In the genomic region with DNA sequence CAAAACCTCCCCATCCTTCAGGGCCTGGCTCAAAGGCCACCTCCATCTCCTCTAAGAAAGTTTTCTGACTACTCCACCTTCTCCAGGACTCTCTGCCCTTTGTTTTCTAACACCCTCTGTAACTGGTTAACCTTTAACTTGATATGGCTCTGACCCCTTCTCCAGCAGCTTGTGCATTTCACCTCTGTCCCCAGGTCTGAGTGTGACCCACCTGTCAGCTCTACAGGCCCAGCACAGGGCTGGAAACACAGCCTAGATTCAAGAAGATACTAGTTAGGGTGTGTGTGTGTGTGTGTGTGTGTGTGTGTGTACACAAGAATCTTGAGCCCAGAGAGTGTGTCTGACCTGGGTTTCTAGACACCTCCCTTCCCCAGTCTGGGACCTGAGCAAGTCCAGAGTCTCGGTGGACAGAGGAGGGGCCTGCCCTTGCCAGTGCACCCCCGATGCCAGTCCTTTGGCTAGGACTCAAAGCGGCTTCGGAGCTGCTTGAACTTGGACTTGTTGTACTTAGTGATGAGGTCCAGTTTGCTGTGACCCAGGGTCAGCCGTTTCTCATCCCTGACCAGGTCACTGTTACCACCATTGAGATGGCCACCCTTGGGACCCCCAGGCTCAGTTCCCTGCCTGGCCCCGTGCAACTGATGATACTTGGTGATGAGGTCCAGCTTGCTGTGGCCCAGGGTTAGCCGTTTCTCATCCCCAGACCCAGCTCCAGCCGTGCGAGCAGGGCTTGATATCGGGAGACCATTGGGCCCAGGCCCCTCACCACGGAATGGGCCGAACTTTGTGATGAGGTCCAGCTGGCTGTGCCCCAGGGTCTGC, we compare ENCODE assay signal across 14 cellular contexts. TPM values are rescaled to one million over a fixed set of nuclear protein-coding genes. Genes with fewer than 3 reads are reported as not detected.
A peak's percentile ranks its signal among the peaks of the same experiment; 100 is the strongest.
DNase-seq lines count a peak whose midpoint lies in the region; ATAC-seq lines count a peak whose summit lies in the region.
"Had no signal": no experiment of that assay in that cellular context is flagged by ENCODE, and none has a peak within 500 bp of the region (broad histone marks: within the 10 kb centered on the region; RNA-seq: fewer than 3 reads in every experiment).

No MANE protein-coding gene starts in this region.

- peak overlapping the region; percentile 89 to 99 for H3K4me3 Mint-ChIP-seq in activated T-cell treated with anti-CD3 and anti-CD28 coated beads, Interleukin-2, amount 50 U/mL, for 72 hours
- H3K4me3 Mint-ChIP-seq in activated CD8-positive, alpha-beta T cell treated with anti-CD3 and anti-CD28 coated beads, Interleukin-2, amount 10 ng/mL, durations not matched to agents 7 days and 5 days, result peak overlapping the region; percentile 85
- peak overlapping the region; percentile 43 to 87 for H3K4me3 Mint-ChIP-seq in stimulated activated naive B cell treated with anti-CD40 and anti-IgM and Interleukin-4, amounts not matched to agents 10 μg/mL and 1 μg/mL and 100 μg/mL, for 72 hours

- CTCF ChIA-PET in activated CD8-positive, alpha-beta T cell treated with anti-CD3 and anti-CD28 coated beads, Interleukin-2, amount 10 ng/mL, durations not matched to agents 7 days and 5 days (lab: Charles Lee), result interaction anchor here (2.1 kb wide), 1 partner anchor 18 kb away, joined by 6 read pairs; no protein-coding TSS in a partner anchor

- H3K27ac Mint-ChIP-seq in activated T-cell treated with anti-CD3 and anti-CD28 coated beads, Interleukin-2, amount 50 U/mL, for 72 hours, result peak overlapping the region; percentile 30
- H3K27ac Mint-ChIP-seq in activated CD8-positive, alpha-beta T cell treated with anti-CD3 and anti-CD28 coated beads, Interleukin-2, amount 10 ng/mL, durations not matched to agents 7 days and 5 days, result peak overlapping the region; percentile 89
- peak overlapping the region; percentile 11 for H3K27ac Mint-ChIP-seq in stimulated activated naive B cell treated with anti-CD40 and anti-IgM and Interleukin-4, amounts not matched to agents 10 μg/mL and 1 μg/mL and 100 μg/mL, for 72 hours

- POLR2A ChIA-PET in activated CD8-positive, alpha-beta T cell treated with anti-CD3 and anti-CD28 coated beads, Interleukin-2, amount 10 ng/mL, durations not matched to agents 7 days and 5 days (lab: Charles Lee), result interaction anchor here (2.5 kb wide), 1 partner anchor 8 kb away, joined by 7 read pairs; a partner anchor contains a TSS

- no peaks in the 10 kb centered on the region for H3K27me3 Mint-ChIP-seq in activated T-cell treated with anti-CD3 and anti-CD28 coated beads, Interleukin-2, amount 50 U/mL, for 72 hours (ENCODE audit: low read depth)
- no peaks in the 10 kb centered on the region for H3K27me3 Mint-ChIP-seq in activated CD8-positive, alpha-beta T cell treated with anti-CD3 and anti-CD28 coated beads, Interleukin-2, amount 10 ng/mL, durations not matched to agents 7 days and 5 days (ENCODE audit: low read depth)
- peaks cover 5 to 9% of the 10 kb centered on the region in 2 donors for H3K27me3 Mint-ChIP-seq in stimulated activated naive B cell treated with anti-CD40 and anti-IgM and Interleukin-4, amounts not matched to agents 10 μg/mL and 1 μg/mL and 100 μg/mL, for 72 hours

- H3K9me3 Mint-ChIP-seq in activated T-cell treated with anti-CD3 and anti-CD28 coated beads, Interleukin-2, amount 50 U/mL, for 72 hours, result no peaks in the 10 kb centered on the region
- H3K9me3 Mint-ChIP-seq in activated CD8-positive, alpha-beta T cell treated with anti-CD3 and anti-CD28 coated beads, Interleukin-2, amount 10 ng/mL, durations not matched to agents 7 days and 5 days (ENCODE audit: insufficient read depth), result no peaks in the 10 kb centered on the region
- H3K9me3 Mint-ChIP-seq in stimulated activated naive B cell treated with anti-CD40 and anti-IgM and Interleukin-4, amounts not matched to agents 10 μg/mL and 1 μg/mL and 100 μg/mL, for 72 hours, result no peaks in the 10 kb centered on the region

- ATAC-seq in activated T-cell treated with anti-CD3 and anti-CD28 coated beads, Interleukin-2, amount 50 U/mL, for 72 hours (replicated peaks in 1 of 2), result no peak
- no peak for ATAC-seq in activated CD8-positive, alpha-beta T cell treated with anti-CD3 and anti-CD28 coated beads, Interleukin-2, amount 10 ng/mL, durations not matched to agents 7 days and 5 days
- ATAC-seq in stimulated activated naive B cell treated with anti-CD40 and anti-IgM and Interleukin-4, amounts not matched to agents 10 μg/mL and 1 μg/mL and 100 μg/mL, for 72 hours (replicated peaks), result no peak
- ATAC-seq in HG03097 (IDR thresholded peaks at IDR 0.05; ENCODE audit: low FRiP score, unreplicated experiment) (no peak), HG02678 (IDR thresholded peaks at IDR 0.05; ENCODE audit: unreplicated experiment) (no peak)
- ATAC-seq: body of pancreas had no signal

- H3K4me1 Mint-ChIP-seq in activated T-cell treated with anti-CD3 and anti-CD28 coated beads, Interleukin-2, amount 50 U/mL, for 72 hours (ENCODE audit: low read depth), result peaks cover 38% of the 10 kb centered on the region
- peaks cover 30% of the 10 kb centered on the region for H3K4me1 Mint-ChIP-seq in activated CD8-positive, alpha-beta T cell treated with anti-CD3 and anti-CD28 coated beads, Interleukin-2, amount 10 ng/mL, durations not matched to agents 7 days and 5 days (ENCODE audit: low read depth)
- H3K4me1 Mint-ChIP-seq in stimulated activated naive B cell treated with anti-CD40 and anti-IgM and Interleukin-4, amounts not matched to agents 10 μg/mL and 1 μg/mL and 100 μg/mL, for 72 hours, result peaks cover 19 to 27% of the 10 kb centered on the region in 2 donors

- H3K36me3 Mint-ChIP-seq in activated T-cell treated with anti-CD3 and anti-CD28 coated beads, Interleukin-2, amount 50 U/mL, for 72 hours (ENCODE audit: insufficient read depth in 2 of 2), result peaks cover 2 to 9% of the 10 kb centered on the region in 2 donors
- peaks cover 12% of the 10 kb centered on the region for H3K36me3 Mint-ChIP-seq in activated CD8-positive, alpha-beta T cell treated with anti-CD3 and anti-CD28 coated beads, Interleukin-2, amount 10 ng/mL, durations not matched to agents 7 days and 5 days (ENCODE audit: low read depth)
- peaks cover 4 to 13% of the 10 kb centered on the region in 2 donors for H3K36me3 Mint-ChIP-seq in stimulated activated naive B cell treated with anti-CD40 and anti-IgM and Interleukin-4, amounts not matched to agents 10 μg/mL and 1 μg/mL and 100 μg/mL, for 72 hours

- no peak for DNase-seq in activated T-cell treated with anti-CD3 and anti-CD28 coated beads, Interleukin-2, amount 50 U/mL, for 72 hours
- no peak for DNase-seq in activated T-cell treated with anti-CD3 and anti-CD28 coated beads, Interleukin-2, amount 50 U/mL, for 1 hour
- no peak for DNase-seq in activated CD8-positive, alpha-beta T cell treated with anti-CD3 and anti-CD28 coated beads, Interleukin-2, amount 10 ng/mL, durations not matched to agents 7 days and 5 days
- DNase-seq in left kidney (ENCODE audit: low read depth, low spot score) (peak; percentile 31), mesenteric fat pad (ENCODE audit: low spot score) (no peak)
- DNase-seq in stimulated activated naive B cell treated with anti-CD40 and anti-IgM and Interleukin-4, amounts not matched to agents 10 μg/mL and 1 μg/mL and 100 μg/mL, for 72 hours, result no peak
- DNase-seq: body of pancreas, hypothalamus, sigmoid colon, transverse colon had no signal

RNA-seq across cellular contexts. Expression of a gene that starts 1.7 kb away (rescaled TPM):
- total RNA-seq in activated T-cell treated with anti-CD3 and anti-CD28 coated beads, Interleukin-2, amount 50 U/mL, for 72 hours, result 100 to 1,000 TPM; 127 to 129 TPM
- 100 to 1,000 TPM; 104 to 109 TPM for total RNA-seq in activated CD8-positive, alpha-beta T cell treated with anti-CD3 and anti-CD28 coated beads, Interleukin-2, amount 10 ng/mL, durations not matched to agents 7 days and 5 days
- total RNA-seq in mesenteric fat pad, result 93.1 TPM

RNA-seq across cellular contexts. Expression of a gene that starts 5.9 kb away (rescaled TPM):
- not detected for total RNA-seq in activated T-cell treated with anti-CD3 and anti-CD28 coated beads, Interleukin-2, amount 50 U/mL, for 72 hours
- not detected for total RNA-seq in activated CD8-positive, alpha-beta T cell treated with anti-CD3 and anti-CD28 coated beads, Interleukin-2, amount 10 ng/mL, durations not matched to agents 7 days and 5 days
- not detected for total RNA-seq in mesenteric fat pad
- total RNA-seq: activated CD8-positive, alpha-beta memory T cell treated with anti-CD3 and anti-CD28 coated beads for 36 hours; body of pancreas; Daoy; sigmoid colon had no signal

RNA-seq across cellular contexts. Expression of a gene that starts 8.4 kb away (rescaled TPM):
- 10 to 100 TPM; 41.6 to 44.2 TPM for total RNA-seq in activated T-cell treated with anti-CD3 and anti-CD28 coated beads, Interleukin-2, amount 50 U/mL, for 72 hours
- 10 to 100 TPM; 42.0 to 43.1 TPM for total RNA-seq in activated CD8-positive, alpha-beta T cell treated with anti-CD3 and anti-CD28 coated beads, Interleukin-2, amount 10 ng/mL, durations not matched to agents 7 days and 5 days
- total RNA-seq in mesenteric fat pad, result 87.6 TPM

RNA-seq across cellular contexts. Expression of a gene that starts 59.8 kb away (rescaled TPM):
- not detected for total RNA-seq in activated T-cell treated with anti-CD3 and anti-CD28 coated beads, Interleukin-2, amount 50 U/mL, for 72 hours
- total RNA-seq in activated CD8-positive, alpha-beta T cell treated with anti-CD3 and anti-CD28 coated beads, Interleukin-2, amount 10 ng/mL, durations not matched to agents 7 days and 5 days, result not detected
- 0.35 TPM for total RNA-seq in mesenteric fat pad

Comparison
In these comparisons a context has a peak if more than half of its experiments do, and no peak if none do; other contexts are left out.
1. H3K27ac Mint-ChIP-seq: peak in every context shown above with its lines; median percentile 89 in activated CD8-positive, alpha-beta T cell treated with anti-CD3 and anti-CD28 coated beads, Interleukin-2, amount 10 ng/mL, durations not matched to agents 7 days and 5 days; 30 in activated T-cell treated with anti-CD3 and anti-CD28 coated beads, Interleukin-2, amount 50 U/mL, for 72 hours; 11 in stimulated activated naive B cell treated with anti-CD40 and anti-IgM and Interleukin-4, amounts not matched to agents 10 μg/mL and 1 μg/mL and 100 μg/mL, for 72 hours.